In the genomic region with DNA sequence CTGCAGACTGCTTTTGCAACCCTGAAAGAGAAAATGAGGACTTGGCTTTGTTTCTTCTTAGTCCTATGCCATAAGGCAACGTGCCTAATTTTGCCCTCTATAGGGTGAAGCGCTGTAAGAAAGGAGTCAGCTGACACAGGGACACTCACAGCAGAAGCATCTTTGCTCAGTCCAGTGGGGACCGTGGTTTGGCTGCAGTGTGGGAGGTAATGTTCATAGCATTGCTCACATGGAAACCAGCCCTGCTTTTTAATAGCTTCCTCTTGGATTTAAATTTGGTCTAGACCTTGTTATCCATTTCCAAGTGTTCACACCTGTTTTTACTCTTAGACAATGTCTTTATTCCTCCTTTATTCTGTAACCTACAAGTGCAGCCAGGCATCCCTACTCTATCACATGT, we compare ENCODE assay signal across 14 cellular contexts.
DNase-seq lines count a peak whose midpoint lies in the region; ATAC-seq and TF ChIP-seq lines count a peak whose summit lies in the region.
"Had no signal": no experiment of that assay in that cellular context is flagged by ENCODE, and none has a peak within 500 bp of the region (broad histone marks: within the 10 kb centered on the region; RNA-seq: fewer than 3 reads in every experiment).

No MANE protein-coding gene starts in this region.

- no peaks in the 10 kb centered on the region for H3K27me3 Mint-ChIP-seq in stimulated activated memory B cell treated with anti-CD40 and anti-IgM and Interleukin-4, amounts not matched to agents 10 μg/mL and 1 μg/mL and 100 μg/mL, for 72 hours
- H3K27me3 Mint-ChIP-seq in activated CD4-positive, alpha-beta T cell treated with anti-CD3 and anti-CD28 coated beads, Interleukin-2, amount 10 ng/mL, durations not matched to agents 24 days and 14 days = no peaks in the 10 kb centered on the region

- no peak overlapping the region for H2AFZ ChIP-seq in SK-N-SH (ENCODE audit: low read depth)
- H2AFZ ChIP-seq in PC-3 (ENCODE audit: low read length) = no peak overlapping the region

- no peak for TF ChIP-seq RAD21 in SK-N-SH (IDR thresholded peaks at IDR 0.05; ENCODE audit: low read length)

- H3K27ac ChIP-seq in SK-N-SH (ENCODE audit: low read depth in 2 of 2, low read length in 1 of 2) (no peak overlapping the region), PC-3 (ENCODE audit: low read length) (no peak overlapping the region), esophagus muscularis mucosa (replicated peaks in 1 of 4) (no peak overlapping the region)
- H3K27ac ChIP-seq: 22Rv1 had no signal

- in situ Hi-C loops in G401 (cut with HindIII; ENCODE audit: low sequenced_read_pairs) = no loop called here

- TF ChIP-seq POLR2A in esophagus muscularis mucosa (IDR thresholded peaks at IDR 0.05; ENCODE audit: low read depth) = no peak

- TF ChIP-seq EP300 in SK-N-SH (IDR thresholded peaks at IDR 0.05; ENCODE audit: borderline replicate concordance in 1 of 2, low read depth in 1 of 2, low read length in 1 of 2) (peak in 1 of 2 experiments; percentile 44; a peak in 1 of 4 replicates), esophagus muscularis mucosa (IDR thresholded peaks at IDR 0.05) (no peak)

- H3K27ac Mint-ChIP-seq in stimulated activated memory B cell treated with anti-CD40 and anti-IgM and Interleukin-4, amounts not matched to agents 10 μg/mL and 1 μg/mL and 100 μg/mL, for 72 hours = no peak overlapping the region
- H3K27ac Mint-ChIP-seq in activated CD4-positive, alpha-beta T cell treated with anti-CD3 and anti-CD28 coated beads, Interleukin-2, amount 10 ng/mL, durations not matched to agents 24 days and 14 days = no peak overlapping the region

- 21% methylated on average over 3 of the region's 3 CpGs for WGBS in SK-N-SH (ENCODE audit: low lambda C conversion rate)
- 79% methylated on average over 3 of the region's 3 CpGs for WGBS in esophagus muscularis mucosa

- H4K20me1 ChIP-seq in SK-N-SH (ENCODE audit: insufficient read depth) (no peaks in the 10 kb centered on the region), PC-3 (ENCODE audit: low read length) (no peaks in the 10 kb centered on the region)

- POLR2A ChIA-PET in SK-N-SH (lab: Yijun Ruan, JAX) (no interaction called here), PC-3 (lab: Charles Lee; ENCODE audit: unreplicated experiment) (no interaction called here)

- H3K4me1 ChIP-seq in SK-N-SH (ENCODE audit: control insufficient read depth in 1 of 2, insufficient read depth in 2 of 2, low read depth in 1 of 2, low read length in 1 of 2) (no peaks in the 10 kb centered on the region), PC-3 (ENCODE audit: insufficient read depth, low read length) (peaks cover 11% of the 10 kb centered on the region), esophagus muscularis mucosa (no peaks in the 10 kb centered on the region)

- no peak for ATAC-seq in SK-N-SH treated with all-trans-retinoic acid at 6 μM for 48 hours
- ATAC-seq in PC-3 = no peak
- peak; percentile 27 for ATAC-seq in stimulated activated memory B cell treated with anti-CD40 and anti-IgM and Interleukin-4, amounts not matched to agents 10 μg/mL and 1 μg/mL and 100 μg/mL, for 72 hours

- H3K4me1 Mint-ChIP-seq in stimulated activated memory B cell treated with anti-CD40 and anti-IgM and Interleukin-4, amounts not matched to agents 10 μg/mL and 1 μg/mL and 100 μg/mL, for 72 hours = no peaks in the 10 kb centered on the region
- H3K4me1 Mint-ChIP-seq in activated CD4-positive, alpha-beta T cell treated with anti-CD3 and anti-CD28 coated beads, Interleukin-2, amount 10 ng/mL, durations not matched to agents 24 days and 14 days = no peaks in the 10 kb centered on the region

- H3K9me3 Mint-ChIP-seq in stimulated activated memory B cell treated with anti-CD40 and anti-IgM and Interleukin-4, amounts not matched to agents 10 μg/mL and 1 μg/mL and 100 μg/mL, for 72 hours = peaks cover 11% of the 10 kb centered on the region
- no peaks in the 10 kb centered on the region for H3K9me3 Mint-ChIP-seq in activated CD4-positive, alpha-beta T cell treated with anti-CD3 and anti-CD28 coated beads, Interleukin-2, amount 10 ng/mL, durations not matched to agents 24 days and 14 days

- no peaks in the 10 kb centered on the region for H3K9me3 ChIP-seq in SK-N-SH
- no peaks in the 10 kb centered on the region for H3K9me3 ChIP-seq in PC-3 (ENCODE audit: low read length)
- no peaks in the 10 kb centered on the region for H3K9me3 ChIP-seq in esophagus muscularis mucosa

- H3K36me3 Mint-ChIP-seq in stimulated activated memory B cell treated with anti-CD40 and anti-IgM and Interleukin-4, amounts not matched to agents 10 μg/mL and 1 μg/mL and 100 μg/mL, for 72 hours = no peaks in the 10 kb centered on the region
- H3K36me3 Mint-ChIP-seq in activated CD4-positive, alpha-beta T cell treated with anti-CD3 and anti-CD28 coated beads, Interleukin-2, amount 10 ng/mL, durations not matched to agents 24 days and 14 days (ENCODE audit: low read depth) = no peaks in the 10 kb centered on the region

- intact Hi-C loops in PC-3 (cut with micrococcal nuclease) (no loop called here), esophagus muscularis mucosa (cut with DNase I) (no loop called here)
- intact Hi-C loops in activated CD4-positive, alpha-beta T cell treated with anti-CD3 and anti-CD28 coated beads, Interleukin-2, amount 10 ng/mL, durations not matched to agents 24 days and 14 days (cut with micrococcal nuclease) = no loop called here

- H3K27me3 ChIP-seq in SK-N-SH (ENCODE audit: insufficient read depth) (no peaks in the 10 kb centered on the region), PC-3 (ENCODE audit: low read length) (no peaks in the 10 kb centered on the region), esophagus muscularis mucosa (no peaks in the 10 kb centered on the region)

- H3K9me2 ChIP-seq in SK-N-SH = no peaks in the 10 kb centered on the region
- no peaks in the 10 kb centered on the region for H3K9me2 ChIP-seq in PC-3 (replicated peaks; ENCODE audit: low read length)

- H3K9ac ChIP-seq in SK-N-SH (no peak overlapping the region), PC-3 (ENCODE audit: low read length) (no peak overlapping the region)

- BruUV-seq in PC-3 (replicated peaks; lab: Mats Ljungman, UMichigan) = no TSS peak

- CTCF ChIA-PET in SK-N-SH (lab: Yijun Ruan, JAX) (no interaction called here), PC-3 (lab: Charles Lee) (no interaction called here)

- H3K36me3 ChIP-seq in SK-N-SH (replicated peaks in 1 of 2; ENCODE audit: control insufficient read depth in 1 of 2, insufficient read depth in 2 of 2, low read length in 1 of 2) (no peaks in the 10 kb centered on the region), PC-3 (ENCODE audit: low read depth, low read length) (no peaks in the 10 kb centered on the region), esophagus muscularis mucosa (no peaks in the 10 kb centered on the region)

- H3K4me3 ChIP-seq in SK-N-SH (ENCODE audit: low read depth in 2 of 2, low read length in 1 of 2) = no peak overlapping the region
- H3K4me3 ChIP-seq in PC-3 (ENCODE audit: low read length) = no peak overlapping the region
- no peak overlapping the region for H3K4me3 ChIP-seq in esophagus muscularis mucosa

- TF ChIP-seq CTCF in SK-N-SH (IDR thresholded peaks at IDR 0.05) (no peak), PC-3 (conservative IDR thresholded peaks at IDR 0.05; ENCODE audit: low read depth, low read length) (no peak), esophagus muscularis mucosa (IDR thresholded peaks at IDR 0.05) (no peak)

- no peak overlapping the region for H3K4me2 ChIP-seq in SK-N-SH
- no peak overlapping the region for H3K4me2 ChIP-seq in PC-3 (ENCODE audit: low read length)

- no peak for DNase-seq in SK-N-SH
- DNase-seq in PC-3 = peak; percentile 35
- peak; percentile 4 for DNase-seq in esophagus muscularis mucosa (ENCODE audit: extremely low spot score)
- DNase-seq in G401 (ENCODE audit: low spot score) = no peak
- DNase-seq in HT-29 (ENCODE audit: low spot score) = no peak
- DNase-seq in activated CD4-positive, alpha-beta T cell treated with anti-CD3 and anti-CD28 coated beads, Interleukin-2, amount 10 ng/mL, durations not matched to agents 24 days and 14 days = no peak
- DNase-seq: DMS53, NCI-H1436 treated with DMSO at 0.1 percent for 48 hours, NCI-H2081, NCI-H524 treated with DMSO at 0.1 percent for 48 hours, OCI-M1 had no signal

- no peak overlapping the region for H3K4me3 Mint-ChIP-seq in stimulated activated memory B cell treated with anti-CD40 and anti-IgM and Interleukin-4, amounts not matched to agents 10 μg/mL and 1 μg/mL and 100 μg/mL, for 72 hours
- H3K4me3 Mint-ChIP-seq in activated CD4-positive, alpha-beta T cell treated with anti-CD3 and anti-CD28 coated beads, Interleukin-2, amount 10 ng/mL, durations not matched to agents 24 days and 14 days = no peak overlapping the region

- H3K79me2 ChIP-seq in SK-N-SH (ENCODE audit: insufficient read depth) (no peaks in the 10 kb centered on the region), PC-3 (ENCODE audit: low read length) (no peaks in the 10 kb centered on the region)

- H3F3A ChIP-seq in SK-N-SH (replicated peaks; ENCODE audit: insufficient read depth) = peaks cover 11% of the 10 kb centered on the region
- no peaks in the 10 kb centered on the region for H3F3A ChIP-seq in PC-3 (ENCODE audit: low read length, unreplicated experiment)

TF ChIP-seq in SK-N-SH, 30 proteins besides CTCF, POLR2A, EP300 and RAD21 (continues in another document):
- peak; percentile 55 for TF ChIP-seq TCF12 (IDR thresholded peaks at IDR 0.05)
- no peak for TF ChIP-seq MXI1 (IDR thresholded peaks at IDR 0.05; ENCODE audit: low read depth, low read length)
- no peak for TF ChIP-seq FOSL2 (IDR thresholded peaks at IDR 0.05; ENCODE audit: borderline replicate concordance, low read depth)
- TF ChIP-seq, protein P1, sequence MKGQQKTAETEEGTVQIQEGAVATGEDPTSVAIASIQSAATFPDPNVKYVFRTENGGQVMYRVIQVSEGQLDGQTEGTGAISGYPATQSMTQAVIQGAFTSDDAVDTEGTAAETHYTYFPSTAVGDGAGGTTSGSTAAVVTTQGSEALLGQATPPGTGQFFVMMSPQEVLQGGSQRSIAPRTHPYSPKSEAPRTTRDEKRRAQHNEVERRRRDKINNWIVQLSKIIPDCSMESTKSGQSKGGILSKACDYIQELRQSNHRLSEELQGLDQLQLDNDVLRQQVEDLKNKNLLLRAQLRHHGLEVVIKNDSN (IDR thresholded peaks at IDR 0.05; ENCODE audit: borderline replicate concordance, low read depth) = peak; percentile 28; the same call in 1 of the 2 replicates

TF ChIP-seq in SK-N-SH treated with all-trans-retinoic acid at 6 μM for 48 hours, 23 proteins besides CTCF, POLR2A, EP300 and RAD21:
- no peak for TF ChIP-seq ARNTL (CRISPR knock-in tag; IDR thresholded peaks at IDR 0.05; ENCODE audit: borderline replicate concordance, low read depth)
- no peak for TF ChIP-seq ZNF565 (CRISPR knock-in tag; conservative IDR thresholded peaks at IDR 0.05; ENCODE audit: low read depth)

Comparison
In these comparisons a context has a peak if more than half of its experiments do, and no peak if none do; other contexts are left out.
1. DNase-seq: peak in PC-3 (single experiment) and esophagus muscularis mucosa (single experiment); none in SK-N-SH (single experiment), G401 (single experiment), HT-29 (single experiment) and activated CD4-positive, alpha-beta T cell treated with anti-CD3 and anti-CD28 coated beads, Interleukin-2, amount 10 ng/mL, durations not matched to agents 24 days and 14 days (single experiment).